Comparison of ENCODE assay signal across 21 cellular contexts in genomic region chr12:89064151-89064550, GRCh38.
DNase-seq lines count a peak whose midpoint lies in the region; ATAC-seq, FAIRE-seq and TF ChIP-seq lines count a peak whose summit lies in the region.
"Had no signal": no experiment of that assay in that cellular context is flagged by ENCODE, and none has a peak within 500 bp of the region (broad histone marks: within the 10 kb centered on the region; RNA-seq: fewer than 3 reads in every experiment).

No MANE protein-coding gene starts in this region.

- H3K27ac ChIP-seq in GM23248 (peak overlapping the region; percentile 57), mesenchymal stem cell (ENCODE audit: low read length, poor library complexity, severe bottlenecking) (no peak overlapping the region)

- peak overlapping the region; percentile 25; the same call in 1 of the 2 replicates for H3K27ac Mint-ChIP-seq in HFFc6
- H3K27ac Mint-ChIP-seq: CD4-positive, CD25-positive, alpha-beta regulatory T cell had no signal

- H3K4ac ChIP-seq in mesenchymal stem cell (ENCODE audit: low read depth in 1 of 2, low read length in 2 of 2) = no peak overlapping the region

- no peak overlapping the region for H4K91ac ChIP-seq in mesenchymal stem cell (ENCODE audit: low read length)

- no peaks in the 10 kb centered on the region; the same call in 1 of the 2 replicates for H3K36me3 Mint-ChIP-seq in HFFc6 (ENCODE audit: low read depth)
- H3K36me3 Mint-ChIP-seq: CD4-positive, CD25-positive, alpha-beta regulatory T cell had no signal

- H3K9me3 Mint-ChIP-seq in HFFc6 = no peaks in the 10 kb centered on the region

- H3K9me3 ChIP-seq in GM23248 (ENCODE audit: low read depth) (no peaks in the 10 kb centered on the region), mesenchymal stem cell (ENCODE audit: control insufficient read depth, low read length) (no peaks in the 10 kb centered on the region)
- H3K9me3 ChIP-seq: MG63 had no signal

- no peak overlapping the region for H2BK5ac ChIP-seq in mesenchymal stem cell (ENCODE audit: low read depth, low read length, poor library complexity, severe bottlenecking)

- H3K27me3 ChIP-seq in GM23248 (replicated peaks; ENCODE audit: insufficient read depth) (no peaks in the 10 kb centered on the region), bronchial epithelial cell (ENCODE audit: control insufficient read depth, insufficient read depth, low read length) (no peaks in the 10 kb centered on the region), mesenchymal stem cell (ENCODE audit: control insufficient read depth in 1 of 2, insufficient read depth in 1 of 2, low read length in 2 of 2) (no peaks in the 10 kb centered on the region)
- H3K27me3 ChIP-seq: MG63 had no signal

- H2AFZ ChIP-seq in GM23248 (no peak overlapping the region), mesenchymal stem cell (ENCODE audit: low read depth, low read length) (no peak overlapping the region)

- H3K27me3 Mint-ChIP-seq in HFFc6 (ENCODE audit: insufficient read depth) = no peaks in the 10 kb centered on the region

- H3K4me2 ChIP-seq in GM23248 (ENCODE audit: unreplicated experiment) (peak overlapping the region; percentile 14), mesenchymal stem cell (ENCODE audit: low read length, poor library complexity, severe bottlenecking) (no peak overlapping the region)

- H4K8ac ChIP-seq in mesenchymal stem cell (ENCODE audit: low read length) = no peak overlapping the region

- TF ChIP-seq CTCF in HFFc6 (IDR thresholded peaks at IDR 0.05) (no peak), bronchial epithelial cell (IDR thresholded peaks at IDR 0.05; ENCODE audit: insufficient read depth, low read length, severe bottlenecking) (no peak)

- no peaks in the 10 kb centered on the region for H3K79me1 ChIP-seq in mesenchymal stem cell (replicated peaks; ENCODE audit: low read length, poor library complexity, severe bottlenecking)

- H3K9me2 ChIP-seq in GM23248 (ENCODE audit: insufficient read depth) = no peaks in the 10 kb centered on the region; the same call in 1 of the 2 replicates

- peaks cover 42% of the 10 kb centered on the region for H3F3A ChIP-seq in GM23248 (ENCODE audit: insufficient read depth)

- no peak overlapping the region for H3K9ac ChIP-seq in GM23248
- H3K9ac ChIP-seq in mesenchymal stem cell (ENCODE audit: low read length) = peak overlapping the region; percentile 46

- H3K79me2 ChIP-seq in GM23248 (ENCODE audit: insufficient read depth) = no peaks in the 10 kb centered on the region

- H3K4me1 Mint-ChIP-seq in HFFc6 (ENCODE audit: low read depth) = peaks cover 70% of the 10 kb centered on the region
- H3K4me1 Mint-ChIP-seq: CD4-positive, CD25-positive, alpha-beta regulatory T cell had no signal

- no peak overlapping the region for H3K4me3 Mint-ChIP-seq in HFFc6
- H3K4me3 Mint-ChIP-seq: CD4-positive, CD25-positive, alpha-beta regulatory T cell had no signal

- in situ Hi-C loops in GM23248 (cut with MboI) = no loop called here

- H2BK15ac ChIP-seq in mesenchymal stem cell (ENCODE audit: low read depth, poor library complexity, severe bottlenecking) = no peak overlapping the region

- WGBS in GM23248 (ENCODE audit: low coverage in 1 of 2, low lambda C conversion rate in 2 of 2, missing lambda C conversion rate in 2 of 2), 2 experiments = 93 to 97% methylated on average over 6 of the region's 6 CpGs
- 88% methylated on average over 2 of the region's 6 CpGs for WGBS in mesenchymal stem cell

- H2BK12ac ChIP-seq in mesenchymal stem cell (ENCODE audit: low read length in 2 of 2) = no peak overlapping the region

- no peaks in the 10 kb centered on the region for H3K36me3 ChIP-seq in GM23248 (ENCODE audit: low read depth)
- no peaks in the 10 kb centered on the region for H3K36me3 ChIP-seq in bronchial epithelial cell (ENCODE audit: control insufficient read depth, insufficient read depth, low read length)
- no peaks in the 10 kb centered on the region for H3K36me3 ChIP-seq in mesenchymal stem cell (ENCODE audit: control insufficient read depth in 1 of 2, insufficient read depth in 2 of 2, low read depth in 1 of 2, low read length in 2 of 2)
- H3K36me3 ChIP-seq: MG63 had no signal

- no peak for ATAC-seq in GM21786 (IDR thresholded peaks at IDR 0.05; ENCODE audit: unreplicated experiment)

- H3K18ac ChIP-seq in mesenchymal stem cell (ENCODE audit: low read depth in 1 of 2, low read length in 2 of 2) = no peak overlapping the region

- peak overlapping the region; percentile 5 for H2AK5ac ChIP-seq in mesenchymal stem cell (ENCODE audit: low read length, severe bottlenecking)

- no peaks in the 10 kb centered on the region for H4K20me1 ChIP-seq in GM23248 (ENCODE audit: insufficient read depth)

- H3K14ac ChIP-seq in mesenchymal stem cell (ENCODE audit: low read length in 2 of 2) = no peak overlapping the region

- no peak overlapping the region for H3K23ac ChIP-seq in mesenchymal stem cell (ENCODE audit: low read length in 2 of 2)

- no peak overlapping the region for H3K4me3 ChIP-seq in GM23248
- no peak overlapping the region for H3K4me3 ChIP-seq in bronchial epithelial cell (ENCODE audit: low read depth, low read length)
- H3K4me3 ChIP-seq in mesenchymal stem cell (ENCODE audit: insufficient read depth in 1 of 2, low read depth in 1 of 2, low read length in 2 of 2) = no peak overlapping the region
- H3K4me3 ChIP-seq: MG63 had no signal

- H2BK120ac ChIP-seq in mesenchymal stem cell (ENCODE audit: low read depth, low read length) = no peak overlapping the region

- H3K4me1 ChIP-seq in GM23248 (ENCODE audit: insufficient read depth) (peaks cover 52% of the 10 kb centered on the region), mesenchymal stem cell (ENCODE audit: control insufficient read depth, insufficient read depth, low read depth, low read length) (peaks cover 5% of the 10 kb centered on the region)

- FAIRE-seq in bronchial epithelial cell (lab: Jason Lieb, UNC) = no peak
- FAIRE-seq: G401.6, GM12892, GM18507 had no signal

- no peak for DNase-seq in GM23248
- no peak for DNase-seq in HFFc6
- DNase-seq in bronchial epithelial cell (ENCODE audit: low read depth) = peak; percentile 57
- no peak for DNase-seq in mesenchymal stem cell
- DNase-seq in NCI-H69 (lab: John Stamatoyannopoulos, UW) = no peak
- no peak for DNase-seq in T-helper 2 cell
- DNase-seq: CD4-positive, CD25-positive, alpha-beta regulatory T cell; COR-L47; Kasumi-1; NCI-H1417; NCI-H1694 treated with DMSO at 0.1 percent for 48 hours; NCI-H2081 treated with DMSO at 0.1 percent for 48 hours; NCI-H2171 treated with DMSO at 0.1 percent for 48 hours; NCI-H446; NCI-H748 treated with DMSO at 0.1 percent for 48 hours; SHP77 had no signal
